16 cellular contexts compared by ENCODE assay signal in genomic region chr13:33524086-33524485, GRCh38.
DNase-seq lines count a peak whose midpoint lies in the region; ATAC-seq and TF ChIP-seq lines count a peak whose summit lies in the region.
"Had no signal": no experiment of that assay in that cellular context is flagged by ENCODE, and none has a peak within 500 bp of the region (broad histone marks: within the 10 kb centered on the region; RNA-seq: fewer than 3 reads in every experiment).

No MANE protein-coding gene starts in this region.

- intact Hi-C loops in heart left ventricle (cut with DNase I), result no loop called here

- H3K27ac ChIP-seq in mesenchymal stem cell (ENCODE audit: low read length, poor library complexity, severe bottlenecking) (no peak overlapping the region), heart left ventricle (no peak overlapping the region)
- H3K27ac ChIP-seq: upper lobe of right lung had no signal

- DNase-seq in AG04449 (ENCODE audit: low read depth, low spot score) (peak; percentile 77), HS-27A (ENCODE audit: low read depth) (peak; percentile 65), astrocyte of the hippocampus (ENCODE audit: low read depth, low spot score) (peak; percentile 86), mesenchymal stem cell (peak; percentile 41), pons (ENCODE audit: low spot score) (no peak), NCI-H2196 treated with DMSO at 0.1 percent for 48 hours (lab: John Stamatoyannopoulos, UW; ENCODE audit: unreplicated experiment) (no peak), heart left ventricle (no peak)
- DNase-seq: left colon; NCI-H1417 treated with DMSO at 0.1 percent for 48 hours; NCI-H69; stimulated activated CD4-positive, alpha-beta T cell treated with anti-CD3 and anti-CD28 coated beads, Interleukin-15, amount 100 ng/mL, for 24 hours; stimulated activated CD8-positive, alpha-beta memory T cell treated with anti-CD3 and anti-CD28 coated beads, Interleukin-4, amount 100 ng/mL, for 48 hours; upper lobe of right lung had no signal

- H2BK5ac ChIP-seq in mesenchymal stem cell (ENCODE audit: low read depth, low read length, poor library complexity, severe bottlenecking), result no peak overlapping the region

- no peak overlapping the region for H4K8ac ChIP-seq in mesenchymal stem cell (ENCODE audit: low read length)

- no peak overlapping the region for H2BK15ac ChIP-seq in mesenchymal stem cell (ENCODE audit: low read depth, poor library complexity, severe bottlenecking)

- peak overlapping the region; percentile 75 for H3K9ac ChIP-seq in mesenchymal stem cell (ENCODE audit: low read length)

- H2AFZ ChIP-seq in mesenchymal stem cell (ENCODE audit: low read depth, low read length), result no peak overlapping the region

- H3K9me3 ChIP-seq in mesenchymal stem cell (ENCODE audit: control insufficient read depth, low read length), result no peaks in the 10 kb centered on the region
- H3K9me3 ChIP-seq in heart left ventricle, result no peaks in the 10 kb centered on the region
- H3K9me3 ChIP-seq: upper lobe of right lung had no signal

- TF ChIP-seq CTCF in AG04449 (IDR thresholded peaks at IDR 0.05; ENCODE audit: insufficient read depth, low read length, missing control alignments) (no peak), heart left ventricle (IDR thresholded peaks at IDR 0.05) (no peak)

- ATAC-seq in GM21825 (IDR thresholded peaks at IDR 0.05; ENCODE audit: unreplicated experiment) (no peak), heart left ventricle (no peak)
- ATAC-seq: activated naive CD4-positive, alpha-beta T cell treated with anti-CD3 and anti-CD28 coated beads, Interleukin-2, amount 50 U/mL, for 72 hours; left colon; Right ventricle myocardium inferior; upper lobe of right lung had no signal

- H3K4me3 ChIP-seq in AG04449 (ENCODE audit: low read depth, low read length) (no peak overlapping the region), mesenchymal stem cell (ENCODE audit: insufficient read depth in 1 of 2, low read depth in 1 of 2, low read length in 2 of 2) (no peak overlapping the region), heart left ventricle (no peak overlapping the region)
- H3K4me3 ChIP-seq: upper lobe of right lung had no signal

- no peaks in the 10 kb centered on the region for H3K27me3 ChIP-seq in mesenchymal stem cell (ENCODE audit: control insufficient read depth in 1 of 2, insufficient read depth in 1 of 2, low read length in 2 of 2)
- no peaks in the 10 kb centered on the region for H3K27me3 ChIP-seq in heart left ventricle
- H3K27me3 ChIP-seq: upper lobe of right lung had no signal

- H3K4me2 ChIP-seq in mesenchymal stem cell (ENCODE audit: low read length, poor library complexity, severe bottlenecking), result no peak overlapping the region

- no peaks in the 10 kb centered on the region for H3K36me3 ChIP-seq in mesenchymal stem cell (ENCODE audit: control insufficient read depth in 1 of 2, insufficient read depth in 2 of 2, low read depth in 1 of 2, low read length in 2 of 2)
- no peaks in the 10 kb centered on the region for H3K36me3 ChIP-seq in heart left ventricle
- H3K36me3 ChIP-seq: upper lobe of right lung had no signal

- no peak overlapping the region for H2AK5ac ChIP-seq in mesenchymal stem cell (ENCODE audit: low read length, severe bottlenecking)

- no peak overlapping the region for H2BK120ac ChIP-seq in mesenchymal stem cell (ENCODE audit: low read depth, low read length)

- no peak overlapping the region for H3K23ac ChIP-seq in mesenchymal stem cell (ENCODE audit: low read length in 2 of 2)

- H3K14ac ChIP-seq in mesenchymal stem cell (ENCODE audit: low read length in 2 of 2), result no peak overlapping the region

- POLR2A ChIA-PET in AG04449 (lab: Yijun Ruan, JAX), result no interaction called here

- H3K4ac ChIP-seq in mesenchymal stem cell (ENCODE audit: low read depth in 1 of 2, low read length in 2 of 2), result no peak overlapping the region

- no peak overlapping the region for H3K18ac ChIP-seq in mesenchymal stem cell (ENCODE audit: low read depth in 1 of 2, low read length in 2 of 2)

- TF ChIP-seq POLR2A in heart left ventricle (IDR thresholded peaks at IDR 0.05), result no peak

- no peaks in the 10 kb centered on the region for H3K79me1 ChIP-seq in mesenchymal stem cell (replicated peaks; ENCODE audit: low read length, poor library complexity, severe bottlenecking)

- CTCF ChIA-PET in AG04449 (lab: Yijun Ruan, JAX), result no interaction called here

- 64% methylated on average over 1 of the region's 1 CpG for WGBS in mesenchymal stem cell
- WGBS in heart left ventricle, 4 donors, result 60 to 76% (median 63%) methylated on average over 1 of the region's 1 CpG

- H3K4me1 ChIP-seq in mesenchymal stem cell (ENCODE audit: control insufficient read depth, insufficient read depth, low read depth, low read length) (peaks cover 3% of the 10 kb centered on the region), heart left ventricle (peaks cover 0 to 17% (median 0%) of the 10 kb centered on the region in 12 donors)

- H4K91ac ChIP-seq in mesenchymal stem cell (ENCODE audit: low read length), result no peak overlapping the region

- no peak overlapping the region for H2BK12ac ChIP-seq in mesenchymal stem cell (ENCODE audit: low read length in 2 of 2)

Comparison
In these comparisons a context has a peak if more than half of its experiments do, and no peak if none do; other contexts are left out.
1. DNase-seq: peak in AG04449 (single experiment), HS-27A (single experiment), astrocyte of the hippocampus (single experiment) and mesenchymal stem cell (single experiment); none in pons (single experiment), NCI-H2196 treated with DMSO at 0.1 percent for 48 hours (single experiment) and heart left ventricle (0 of 5).